8 cellular contexts compared by ENCODE assay signal in genomic region chr7:83468251-83468739, GRCh38.
DNase-seq lines count a peak whose midpoint lies in the region; ATAC-seq and TF ChIP-seq lines count a peak whose summit lies in the region.

No MANE protein-coding gene starts in this region.

- H3K4me3 ChIP-seq in BE2C (ENCODE audit: low read depth, low read length) (no peak overlapping the region), astrocyte of the spinal cord (ENCODE audit: low read depth, low read length) (no peak overlapping the region), thoracic aorta (no peak overlapping the region)

- no peak for TF ChIP-seq CTCF in BE2C (IDR thresholded peaks at IDR 0.05; ENCODE audit: low read depth, low read length)
- no peak for TF ChIP-seq CTCF in astrocyte of the spinal cord (IDR thresholded peaks at IDR 0.05; ENCODE audit: low read depth, low read length)
- no peak for TF ChIP-seq CTCF in thoracic aorta (IDR thresholded peaks at IDR 0.05)

- H3K4me1 ChIP-seq in BE2C (0 out of 2 replicates have a peak, but pooled peaks cover 2% of the 10 kb centered on the region), thoracic aorta (ENCODE audit: control insufficient read depth in 1 of 2, low read depth in 2 of 2) (peaks cover 8 to 10% of the 10 kb centered on the region in 2 donors)

- H3K9me3 ChIP-seq in BE2C (no peaks in the 10 kb centered on the region), thoracic aorta (no peaks in the 10 kb centered on the region)

- H3K27me3 ChIP-seq in BE2C (no peaks in the 10 kb centered on the region), thoracic aorta (replicated peaks; ENCODE audit: insufficient read depth) (no peaks in the 10 kb centered on the region)

- no peak overlapping the region for H3K27ac ChIP-seq in thoracic aorta

- in situ Hi-C loops in astrocyte of the spinal cord (cut with HindIII; ENCODE audit: low sequenced_read_pairs), result no loop called here

- ATAC-seq in GM18868 (IDR thresholded peaks at IDR 0.05; ENCODE audit: unreplicated experiment), result peak; percentile 96
- ATAC-seq in HG03095 (IDR thresholded peaks at IDR 0.05; ENCODE audit: unreplicated experiment), result peak; percentile 92
- ATAC-seq in thoracic aorta (ENCODE audit: insufficient number of reproducible peaks, low FRiP score, low read depth), result peak; percentile 95

- DNase-seq in BE2C (peak; percentile 76), NCI-H2081 (lab: John Stamatoyannopoulos, UW) (peak; percentile 54 to 82), astrocyte of the spinal cord (ENCODE audit: low read depth, low spot score) (peak; percentile 98), iPS-NIHi11 (ENCODE audit: low spot score) (peak; percentile 71), thoracic aorta (ENCODE audit: low spot score) (peak; percentile 84), SKM-1 (lab: John Stamatoyannopoulos, UW; ENCODE audit: unreplicated experiment) (no peak)

- no peaks in the 10 kb centered on the region for H3K36me3 ChIP-seq in BE2C
- no peaks in the 10 kb centered on the region for H3K36me3 ChIP-seq in thoracic aorta
